ENCODE assay signal across 27 cellular contexts in genomic region chr2:38243186-38243890, GRCh38.
"Had no signal": no experiment of that assay in that cellular context is flagged by ENCODE, and none has a peak within 500 bp of the region (broad histone marks: within the 10 kb centered on the region; RNA-seq: fewer than 3 reads in every experiment).

No MANE protein-coding gene starts in this region.

- ATAC-seq: mucosa of descending colon; naive thymus-derived CD4-positive, alpha-beta T cell; natural killer cell treated with Interleukin-12 subunit alpha and Interleukin-12 subunit beta and Interleukin-15 and Interleukin-18, amount 100 ng/mL, for 72 hours; sciatic nerve; stimulated activated naive B cell treated with anti-CD40 and anti-IgM and Interleukin-4, amounts not matched to agents 10 μg/mL and 1 μg/mL and 100 μg/mL, for 72 hours; stimulated activated naive CD8-positive, alpha-beta T cell treated with anti-CD3 and anti-CD28 coated beads, Interleukin-15, Interleukin-2, amounts not matched to agents 100 U/mL and 50 U/mL, for 24 hours had no signal

- H2AFZ ChIP-seq: hepatocyte, neural progenitor cell had no signal

- H3K9ac ChIP-seq: neural progenitor cell had no signal

- H3K27ac ChIP-seq: hepatocyte, left ventricle myocardium inferior, neural progenitor cell, neutrophil, ovary, right atrium auricular region, skin epidermis, stomach, testis, thyroid gland, transverse colon, upper lobe of left lung, vagina had no signal

- H3K27me3 ChIP-seq: hepatocyte, neural progenitor cell, ovary, right atrium auricular region, stomach, testis, thyroid gland, transverse colon, upper lobe of left lung, vagina had no signal

- H3K4me3 ChIP-seq: hepatocyte, left ventricle myocardium inferior, lung, mucosa of descending colon, neural progenitor cell, ovary, right atrium auricular region, skin epidermis, stomach, testis, thyroid gland, transverse colon, upper lobe of left lung, vagina had no signal

- H3K4me1 ChIP-seq: left ventricle myocardium inferior, right atrium auricular region, stomach, upper lobe of left lung, vagina had no signal

- DNase-seq: islet precursor cell; left ventricle myocardium inferior; midbrain; mucosa of descending colon; naive thymus-derived CD4-positive, alpha-beta T cell; occipital lobe; ovary; stimulated activated CD4-positive, alpha-beta T cell treated with anti-CD3 and anti-CD28 coated beads, Interleukin-12 subunit alpha, Interleukin-12 subunit beta, amount 100 ng/mL, for 4 hours; stimulated activated CD4-positive, alpha-beta T cell treated with anti-CD3 and anti-CD28 coated beads, Interleukin-15, amount 100 ng/mL, for 24 hours; stimulated activated CD4-positive, alpha-beta T cell treated with anti-CD3 and anti-CD28 coated beads, Interleukin-2, amount 100 ng/mL, for 24 hours; stimulated activated CD4-positive, alpha-beta T cell treated with anti-CD3 and anti-CD28 coated beads, Interleukin-4, amount 100 ng/mL, for 1 hour; stimulated activated naive B cell treated with anti-CD40 and anti-IgM and Interleukin-4, amounts not matched to agents 10 μg/mL and 1 μg/mL and 100 μg/mL, for 72 hours; stimulated activated naive CD8-positive, alpha-beta T cell treated with anti-CD3 and anti-CD28 coated beads, Interleukin-15, Interleukin-2, amounts not matched to agents 100 U/mL and 50 U/mL, for 24 hours; stomach; testis; thyroid gland; transverse colon; upper lobe of left lung had no signal

- H3K79me2 ChIP-seq: hepatocyte had no signal

- H3K4me2 ChIP-seq: hepatocyte, neural progenitor cell had no signal

- H3K36me3 ChIP-seq: left ventricle myocardium inferior, neural progenitor cell, neutrophil, ovary, right atrium auricular region, stomach, thyroid gland, transverse colon, upper lobe of left lung, vagina had no signal

- H3K9me3 ChIP-seq: left ventricle myocardium inferior, mucosa of descending colon, neutrophil, ovary, right atrium auricular region, stomach, testis, thyroid gland, transverse colon, upper lobe of left lung, vagina had no signal
